In genomic region chr9:110183208-110184145, GRCh38 we compare ENCODE assay signal across 8 cellular contexts. TPM values are rescaled to one million over a fixed set of nuclear protein-coding genes. Genes with fewer than 3 reads are reported as not detected.
DNase-seq lines count a peak whose midpoint lies in the region; ATAC-seq and TF ChIP-seq lines count a peak whose summit lies in the region.

No MANE protein-coding gene starts in this region.

- no peak overlapping the region for H3K4me3 ChIP-seq in HFF-Myc (replicated peaks; ENCODE audit: low read depth, low read length)
- H3K4me3 ChIP-seq in body of pancreas = no peak overlapping the region

- no peak overlapping the region for H3K4me3 Mint-ChIP-seq in immature natural killer cell

- H3K9me3 Mint-ChIP-seq in immature natural killer cell = no peaks in the 10 kb centered on the region

- TF ChIP-seq POLR2A in body of pancreas (IDR thresholded peaks at IDR 0.05) = no peak

- ATAC-seq in body of pancreas = peak; percentile 85

- peak; percentile 78 for TF ChIP-seq CTCF in GM12872 (IDR thresholded peaks at IDR 0.05; ENCODE audit: insufficient read depth, low read depth, low read length)
- TF ChIP-seq CTCF in HFF-Myc (IDR thresholded peaks at IDR 0.05; ENCODE audit: low read depth, low read length, missing control alignments) = peak; percentile 73
- TF ChIP-seq CTCF in body of pancreas (IDR thresholded peaks at IDR 0.05) = peak; percentile 66 to 94 (median 86)

- peaks cover 42% of the 10 kb centered on the region for H3K4me1 ChIP-seq in body of pancreas

- H3K27ac ChIP-seq in body of pancreas = no peak overlapping the region

- 60 to 65% methylated on average over 7 of the region's 7 CpGs for WGBS in body of pancreas, 2 donors

- no peaks in the 10 kb centered on the region for H3K9me3 ChIP-seq in body of pancreas

- no peak overlapping the region for H3K27ac Mint-ChIP-seq in immature natural killer cell

- H3K27me3 Mint-ChIP-seq in immature natural killer cell (ENCODE audit: low read depth in 3 of 3) = no peaks in the 10 kb centered on the region

- intact Hi-C loops in body of pancreas (cut with DNase I) = no loop called here

- H3K4me1 Mint-ChIP-seq in immature natural killer cell = no peaks in the 10 kb centered on the region

- DNase-seq in HFF-Myc (ENCODE audit: extremely low read depth, low read depth) (peak; percentile 56), NCI-H1105 (lab: John Stamatoyannopoulos, UW) (peak; percentile 24), T follicular helper cell (ENCODE audit: low read depth) (peak; percentile 13), body of pancreas (peak; percentile 83 to 87 (median 85)), immature natural killer cell (peak; percentile 17 to 35 (median 22)), cerebellar nuclear complex (lab: John Stamatoyannopoulos, UW) (no peak)
- DNase-seq in stimulated activated CD4-positive, alpha-beta T cell treated with anti-CD3 and anti-CD28 coated beads, Interleukin-15, amount 100 ng/mL, for 48 hours (ENCODE audit: low read depth in 2 of 2) = peak; percentile 24 to 27

- no peaks in the 10 kb centered on the region for H3K36me3 Mint-ChIP-seq in immature natural killer cell

- H3K27me3 ChIP-seq in body of pancreas = no peaks in the 10 kb centered on the region

- no peaks in the 10 kb centered on the region for H3K36me3 ChIP-seq in body of pancreas (replicated peaks in 1 of 2; ENCODE audit: insufficient read depth in 1 of 2, low read depth in 2 of 2)

RNA-seq across cellular contexts. Expression of gene C9orf152, which starts 24.5 kb away (rescaled TPM):
- 1 to 10 TPM in 1 of 2 donors, under 1 TPM in 1; 0.33 to 3.4 TPM for total RNA-seq in body of pancreas
- polyA plus RNA-seq in immature natural killer cell = not detected

Comparison
In these comparisons a context has a peak if more than half of its experiments do, and no peak if none do; other contexts are left out.
1. DNase-seq: peak in HFF-Myc (single experiment), NCI-H1105 (single experiment), T follicular helper cell (single experiment), body of pancreas (4 of 4), immature natural killer cell (3 of 3) and stimulated activated CD4-positive, alpha-beta T cell treated with anti-CD3 and anti-CD28 coated beads, Interleukin-15, amount 100 ng/mL, for 48 hours (2 of 2); none in cerebellar nuclear complex (0 of 2).
2. Peak in every context shown above with its lines, with median percentiles within 50 percentile points of each other: CTCF ChIP-seq.